ENCODE assay signal across 19 cellular contexts in genomic region chr11:12289667-12290476, GRCh38.
DNase-seq lines count a peak whose midpoint lies in the region.
"Had no signal": no experiment of that assay in that cellular context is flagged by ENCODE, and none has a peak within 500 bp of the region (broad histone marks: within the 10 kb centered on the region; RNA-seq: fewer than 3 reads in every experiment).

No MANE protein-coding gene starts in this region.

- WGBS in mesenchymal stem cell = 91% methylated on average over 7 of the region's 7 CpGs

- H2AFZ ChIP-seq in mesenchymal stem cell (ENCODE audit: low read depth, low read length) = no peak overlapping the region

- peak overlapping the region in 4 of 10 experiments; percentile 2 to 45 (median 9); a peak in 6 of 20 replicates for H3K4me3 ChIP-seq in BLaER1 treated with 17β-estradiol and CSF1 and Interleukin-3, amounts not matched to agents 10 nM and 100 nM
- H3K4me3 ChIP-seq in SK-N-MC (no peak overlapping the region), mesenchymal stem cell (ENCODE audit: insufficient read depth in 1 of 2, low read depth in 1 of 2, low read length in 2 of 2) (no peak overlapping the region)
- H3K4me3 ChIP-seq: GM23338, left lung, spleen, tibial artery had no signal

- no peak overlapping the region for H4K8ac ChIP-seq in mesenchymal stem cell (ENCODE audit: low read length)

- peaks cover 2% of the 10 kb centered on the region for H3K79me1 ChIP-seq in mesenchymal stem cell (replicated peaks; ENCODE audit: low read length, poor library complexity, severe bottlenecking)

- H3K9me3 ChIP-seq in BLaER1 treated with 17β-estradiol and CSF1 and Interleukin-3, amounts not matched to agents 10 nM and 100 nM (replicated peaks in 1 of 11) = peaks cover 0 to 20% (median 9%) of the 10 kb centered on the region in 11 experiments; a peak in 8 of 22 replicates
- H3K9me3 ChIP-seq in SK-N-MC (ENCODE audit: low read depth, low read length) (no peaks in the 10 kb centered on the region), mesenchymal stem cell (ENCODE audit: control insufficient read depth, low read length) (no peaks in the 10 kb centered on the region)
- H3K9me3 ChIP-seq: left lung, spleen, tibial artery had no signal

- DNase-seq in AG20443 (ENCODE audit: low spot score) (peak; percentile 2), SK-N-MC (ENCODE audit: low read depth, low spot score) (peak; percentile 14), mesenchymal stem cell (no peak), OCI-M2 (lab: John Stamatoyannopoulos, UW; ENCODE audit: unreplicated experiment) (no peak), NCI-H1694 treated with DMSO at 0.1 percent for 48 hours (lab: John Stamatoyannopoulos, UW) (no peak), ureter (ENCODE audit: low spot score) (no peak)
- DNase-seq: activated B cell treated with CpG ODN at 0.5 μM for 24 hours; activated naive CD4-positive, alpha-beta T cell treated with Interleukin-2 at 50 U/mL for 16 hours; aorta; effector CD4-positive, alpha-beta T cell; EL; left lung; NCI-H146; NCI-H774; SHP77; spleen; tibial artery had no signal

- no peaks in the 10 kb centered on the region for H3K27me3 ChIP-seq in BLaER1 treated with 17β-estradiol and CSF1 and Interleukin-3, amounts not matched to agents 10 nM and 100 nM
- no peaks in the 10 kb centered on the region for H3K27me3 ChIP-seq in mesenchymal stem cell (ENCODE audit: control insufficient read depth in 1 of 2, insufficient read depth in 1 of 2, low read length in 2 of 2)
- H3K27me3 ChIP-seq: left lung, spleen, tibial artery had no signal

- H3K36me3 ChIP-seq in BLaER1 treated with 17β-estradiol and CSF1 and Interleukin-3, amounts not matched to agents 10 nM and 100 nM = no peaks in the 10 kb centered on the region
- H3K36me3 ChIP-seq in SK-N-MC (ENCODE audit: insufficient read depth, low read length) = no peaks in the 10 kb centered on the region
- peaks cover 0 to 2% of the 10 kb centered on the region in 2 experiments for H3K36me3 ChIP-seq in mesenchymal stem cell (ENCODE audit: control insufficient read depth in 1 of 2, insufficient read depth in 2 of 2, low read depth in 1 of 2, low read length in 2 of 2)
- H3K36me3 ChIP-seq: spleen, tibial artery had no signal

- H3K23ac ChIP-seq in mesenchymal stem cell (ENCODE audit: low read length in 2 of 2) = no peak overlapping the region

- no peak overlapping the region for H3K14ac ChIP-seq in mesenchymal stem cell (ENCODE audit: low read length in 2 of 2)

- no peak overlapping the region for H2BK120ac ChIP-seq in mesenchymal stem cell (ENCODE audit: low read depth, low read length)

- H2BK15ac ChIP-seq in mesenchymal stem cell (ENCODE audit: low read depth, poor library complexity, severe bottlenecking) = peak overlapping the region; percentile 6

- H4K20me1 ChIP-seq in BLaER1 treated with 17β-estradiol and CSF1 and Interleukin-3, amounts not matched to agents 10 nM and 100 nM = 0 out of 22 replicates have a peak, but pooled peaks cover 0 to 6% (median 0%) of the 10 kb centered on the region in 11 experiments

- peak overlapping the region; percentile 75 to 96 (median 88) for H3K4me2 ChIP-seq in BLaER1 treated with 17β-estradiol and CSF1 and Interleukin-3, amounts not matched to agents 10 nM and 100 nM
- H3K4me2 ChIP-seq in mesenchymal stem cell (ENCODE audit: low read length, poor library complexity, severe bottlenecking) = no peak overlapping the region
- H3K4me2 ChIP-seq: GM23338 had no signal

- peak overlapping the region; percentile 18 to 45 for H2BK12ac ChIP-seq in mesenchymal stem cell (ENCODE audit: low read length in 2 of 2)

- H4K91ac ChIP-seq in mesenchymal stem cell (ENCODE audit: low read length) = no peak overlapping the region

- H2AK5ac ChIP-seq in mesenchymal stem cell (ENCODE audit: low read length, severe bottlenecking) = peak overlapping the region; percentile 80

- H3K9ac ChIP-seq in BLaER1 treated with 17β-estradiol and CSF1 and Interleukin-3, amounts not matched to agents 10 nM and 100 nM = peak overlapping the region in 4 of 11 experiments; percentile 15 to 63 (median 40); a peak in 7 of 22 replicates
- no peak overlapping the region for H3K9ac ChIP-seq in SK-N-MC (ENCODE audit: insufficient read length)
- no peak overlapping the region for H3K9ac ChIP-seq in mesenchymal stem cell (ENCODE audit: low read length)

- H2BK5ac ChIP-seq in mesenchymal stem cell (ENCODE audit: low read depth, low read length, poor library complexity, severe bottlenecking) = no peak overlapping the region

- H3K18ac ChIP-seq in mesenchymal stem cell (ENCODE audit: low read depth in 1 of 2, low read length in 2 of 2) = peak overlapping the region in 1 of 2 experiments; percentile 35

- H3K4ac ChIP-seq in mesenchymal stem cell (ENCODE audit: low read depth in 1 of 2, low read length in 2 of 2) = peak overlapping the region in 1 of 2 experiments; percentile 6

- peak overlapping the region in 7 of 11 experiments; percentile 30 to 67 (median 54); a peak in 12 of 22 replicates for H3K27ac ChIP-seq in BLaER1 treated with 17β-estradiol and CSF1 and Interleukin-3, amounts not matched to agents 10 nM and 100 nM
- H3K27ac ChIP-seq in SK-N-MC (no peak overlapping the region), mesenchymal stem cell (ENCODE audit: low read length, poor library complexity, severe bottlenecking) (no peak overlapping the region)
- H3K27ac ChIP-seq: left lung, spleen had no signal

- peaks cover 48 to 71% (median 65%) of the 10 kb centered on the region in 10 experiments for H3K4me1 ChIP-seq in BLaER1 treated with 17β-estradiol and CSF1 and Interleukin-3, amounts not matched to agents 10 nM and 100 nM
- H3K4me1 ChIP-seq in mesenchymal stem cell (ENCODE audit: control insufficient read depth, insufficient read depth, low read depth, low read length) = peaks cover 30% of the 10 kb centered on the region

Comparison
In these comparisons a context has a peak if more than half of its experiments do, and no peak if none do; other contexts are left out.
1. DNase-seq: peak in AG20443 (single experiment) and SK-N-MC (single experiment); none in mesenchymal stem cell (single experiment), OCI-M2 (single experiment), NCI-H1694 treated with DMSO at 0.1 percent for 48 hours (single experiment) and ureter (single experiment).
2. H3K27ac ChIP-seq: peak in BLaER1 treated with 17β-estradiol and CSF1 and Interleukin-3, amounts not matched to agents 10 nM and 100 nM (7 of 11); none in SK-N-MC (single experiment) and mesenchymal stem cell (single experiment).